23 cellular contexts compared by ENCODE assay signal in genomic region chr14:98433436-98433835, GRCh38.
A peak's percentile ranks its signal among the peaks of the same experiment; 100 is the strongest.
DNase-seq lines count a peak whose midpoint lies in the region; ATAC-seq, FAIRE-seq and TF ChIP-seq lines count a peak whose summit lies in the region.
"Had no signal": no experiment of that assay in that cellular context is flagged by ENCODE, and none has a peak within 500 bp of the region (broad histone marks: within the 10 kb centered on the region; RNA-seq: fewer than 3 reads in every experiment).

No MANE protein-coding gene starts in this region.

- H3K4me3 Mint-ChIP-seq in activated naive CD4-positive, alpha-beta T cell treated with anti-CD3 and anti-CD28 coated beads for 36 hours: peak overlapping the region; percentile 3
- H3K4me3 Mint-ChIP-seq in T-cell: peak overlapping the region in 1 of 3 donors; percentile 40
- H3K4me3 Mint-ChIP-seq in naive thymus-derived CD4-positive, alpha-beta T cell: peak overlapping the region in 6 of 10 donors; percentile 9 to 71 (median 59)
- H3K4me3 Mint-ChIP-seq: CD4-positive, CD25-positive, alpha-beta regulatory T cell had no signal

- H3K27me3 Mint-ChIP-seq in activated naive CD4-positive, alpha-beta T cell treated with anti-CD3 and anti-CD28 coated beads for 36 hours (ENCODE audit: low read depth): no peaks in the 10 kb centered on the region
- H3K27me3 Mint-ChIP-seq in T-cell: no peaks in the 10 kb centered on the region
- no peaks in the 10 kb centered on the region for H3K27me3 Mint-ChIP-seq in naive thymus-derived CD4-positive, alpha-beta T cell

- no peaks in the 10 kb centered on the region for H3K36me3 ChIP-seq in naive thymus-derived CD4-positive, alpha-beta T cell (ENCODE audit: control insufficient read depth in 2 of 3, insufficient read depth in 3 of 3, low read length in 3 of 3)
- H3K36me3 ChIP-seq: Peyer's patch had no signal

- FAIRE-seq in GM12892 (lab: Jason Lieb, UNC): peak; percentile 17
- FAIRE-seq: G401.6, H1 had no signal

- intact Hi-C loops in activated naive CD4-positive, alpha-beta T cell treated with anti-CD3 and anti-CD28 coated beads for 36 hours (cut with micrococcal nuclease): loop anchor here (5.0 kb wide), 1 partner anchor 191 kb away; no protein-coding TSS in a partner anchor
- intact Hi-C loops in naive thymus-derived CD4-positive, alpha-beta T cell (cut with micrococcal nuclease): loop anchor here in 1 of 2 donors (2.0 kb wide), 1 partner anchor 295 kb away; no protein-coding TSS in a partner anchor

- no peak overlapping the region for H3K27ac ChIP-seq in naive thymus-derived CD4-positive, alpha-beta T cell (ENCODE audit: low read depth, low read length)
- H3K27ac ChIP-seq: HL-60, Peyer's patch had no signal

- in situ Hi-C loops in GM13976 (cut with MboI; ENCODE audit: low sequenced_read_pairs, unreplicated experiment): no loop called here

- H3K9me3 ChIP-seq in naive thymus-derived CD4-positive, alpha-beta T cell (ENCODE audit: control insufficient read depth in 2 of 3, low read length in 3 of 3): no peaks in the 10 kb centered on the region
- H3K9me3 ChIP-seq: Caco-2, Peyer's patch had no signal

- peaks cover 22% of the 10 kb centered on the region for H3K4me1 Mint-ChIP-seq in activated naive CD4-positive, alpha-beta T cell treated with anti-CD3 and anti-CD28 coated beads for 36 hours (ENCODE audit: low read depth)
- peaks cover 20 to 27% (median 23%) of the 10 kb centered on the region in 3 donors for H3K4me1 Mint-ChIP-seq in T-cell
- peaks cover 9 to 40% (median 26%) of the 10 kb centered on the region in 7 donors for H3K4me1 Mint-ChIP-seq in naive thymus-derived CD4-positive, alpha-beta T cell

- POLR2A ChIA-PET in T-cell (lab: Charles Lee): interaction anchor here in 1 of 2 donors (0.7 kb wide), 1 partner anchor 917 kb away, joined by 3 read pairs; no protein-coding TSS in a partner anchor
- POLR2A ChIA-PET in naive thymus-derived CD4-positive, alpha-beta T cell (lab: Charles Lee): no interaction called here

- no peak for TF ChIP-seq CTCF in GM13976 (IDR thresholded peaks at IDR 0.05; ENCODE audit: borderline replicate concordance, control extremely low read depth, extremely low read depth, insufficient read depth, missing control alignments)

- no peaks in the 10 kb centered on the region for H3K27me3 ChIP-seq in naive thymus-derived CD4-positive, alpha-beta T cell (ENCODE audit: control insufficient read depth in 2 of 2, insufficient read depth in 2 of 2, low read length in 2 of 2)
- H3K27me3 ChIP-seq: Peyer's patch had no signal

- H3K36me3 Mint-ChIP-seq in activated naive CD4-positive, alpha-beta T cell treated with anti-CD3 and anti-CD28 coated beads for 36 hours (ENCODE audit: low read depth): peaks cover 2% of the 10 kb centered on the region
- peaks cover 9% of the 10 kb centered on the region for H3K36me3 Mint-ChIP-seq in T-cell
- H3K36me3 Mint-ChIP-seq in naive thymus-derived CD4-positive, alpha-beta T cell: peaks cover 0 to 13% (median 7%) of the 10 kb centered on the region in 5 donors
- H3K36me3 Mint-ChIP-seq: CD4-positive, CD25-positive, alpha-beta regulatory T cell had no signal

- no peak for TF ChIP-seq POLR2A in GM12892 (IDR thresholded peaks at IDR 0.05; ENCODE audit: low read depth, low read length)

- peak overlapping the region; percentile 28 for H3K27ac Mint-ChIP-seq in activated naive CD4-positive, alpha-beta T cell treated with anti-CD3 and anti-CD28 coated beads for 36 hours
- H3K27ac Mint-ChIP-seq in T-cell: peak overlapping the region; percentile 50 to 68
- H3K27ac Mint-ChIP-seq in naive thymus-derived CD4-positive, alpha-beta T cell: peak overlapping the region in 8 of 9 donors; percentile 20 to 79 (median 56)

- ATAC-seq in T-cell (replicated peaks in 1 of 4) (no peak), GM21717 (IDR thresholded peaks at IDR 0.05; ENCODE audit: unreplicated experiment) (no peak)
- no peak for ATAC-seq in naive thymus-derived CD4-positive, alpha-beta T cell
- ATAC-seq: HCT116 had no signal

- H3K4me3 ChIP-seq in naive thymus-derived CD4-positive, alpha-beta T cell (ENCODE audit: low read length): no peak overlapping the region
- H3K4me3 ChIP-seq: Peyer's patch had no signal

- H3K9me3 Mint-ChIP-seq in activated naive CD4-positive, alpha-beta T cell treated with anti-CD3 and anti-CD28 coated beads for 36 hours: peaks cover 15% of the 10 kb centered on the region
- peaks cover 0 to 15% (median 11%) of the 10 kb centered on the region in 3 donors for H3K9me3 Mint-ChIP-seq in T-cell
- H3K9me3 Mint-ChIP-seq in naive thymus-derived CD4-positive, alpha-beta T cell: peaks cover 0 to 26% (median 9%) of the 10 kb centered on the region in 11 donors

- no peaks in the 10 kb centered on the region for H3K4me1 ChIP-seq in naive thymus-derived CD4-positive, alpha-beta T cell (ENCODE audit: control insufficient read depth in 2 of 2, insufficient read depth in 2 of 2, low read length in 2 of 2)
- H3K4me1 ChIP-seq: Caco-2, Peyer's patch had no signal

- DNase-seq in activated naive CD4-positive, alpha-beta T cell treated with anti-CD3 and anti-CD28 coated beads for 36 hours: peak; percentile 40
- DNase-seq in activated naive CD4-positive, alpha-beta T cell treated with Interleukin-2 at 50 U/mL for 16 hours: no peak
- DNase-seq in GM12892 (ENCODE audit: insufficient read length) (no peak), T-cell (no peak), GM13976 (ENCODE audit: low spot score) (no peak)
- no peak for DNase-seq in naive thymus-derived CD4-positive, alpha-beta T cell
- DNase-seq: Caco-2; DMS153; KBM-7; NCI-H1092 treated with DMSO at 0.1 percent for 48 hours; NCI-H1436 treated with DMSO at 0.1 percent for 48 hours; NCI-H1930; NCI-H226; NCI-H510A treated with DMSO at 0.1 percent for 48 hours; NCI-H748 treated with DMSO at 0.1 percent for 48 hours; NK-92 treated with Interleukin-12 subunit alpha and Interleukin-12 subunit beta, amount 100 ng/mL, for 24 hours; Peyer's patch had no signal

- CTCF ChIA-PET in activated naive CD4-positive, alpha-beta T cell treated with anti-CD3 and anti-CD28 coated beads for 36 hours (lab: Charles Lee): no interaction called here
- CTCF ChIA-PET in T-cell (lab: Charles Lee): no interaction called here
- CTCF ChIA-PET in naive thymus-derived CD4-positive, alpha-beta T cell (lab: Charles Lee): interaction anchor here (0.7 kb wide), 1 partner anchor 85 kb away, joined by 3 read pairs; no protein-coding TSS in a partner anchor
